In the genomic region with DNA sequence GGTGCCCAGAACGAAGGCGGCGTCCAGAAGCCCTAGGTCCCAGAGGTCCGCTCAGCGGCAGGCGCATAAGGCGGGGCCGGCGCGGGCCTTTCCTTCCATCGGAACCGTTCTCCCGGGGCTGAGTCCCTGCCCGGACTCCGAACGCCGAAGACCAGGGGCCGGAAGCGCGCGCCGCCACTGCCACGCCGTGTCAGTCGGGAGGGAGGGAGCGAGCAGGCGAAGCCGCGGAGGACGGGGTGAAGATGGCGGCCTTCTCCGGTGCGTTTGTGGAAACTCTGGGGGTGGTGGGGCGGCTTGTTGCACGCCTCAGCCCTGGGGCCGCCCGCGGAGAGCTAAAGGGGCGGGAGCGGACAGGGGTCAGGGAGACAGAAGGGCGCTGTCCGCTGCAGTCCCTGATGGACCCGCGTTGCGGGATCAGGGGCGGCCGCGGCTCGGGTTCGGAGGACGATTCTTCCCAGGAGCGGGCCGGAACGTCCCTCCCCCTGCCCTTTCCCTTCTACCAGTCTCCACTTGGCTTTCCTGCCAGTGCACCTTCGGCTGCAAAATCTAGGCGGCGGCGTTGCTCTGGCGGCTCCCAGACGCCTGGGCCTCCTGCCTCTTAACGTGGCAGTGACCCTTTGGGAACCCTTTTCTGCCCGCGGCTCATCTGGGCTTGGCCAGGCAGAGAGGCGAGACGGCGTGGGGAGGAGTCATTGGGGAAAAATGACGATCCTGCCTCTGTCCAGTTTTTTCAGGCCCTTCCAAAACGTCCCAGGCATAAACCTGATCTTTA, we compare ENCODE assay signal across 8 cellular contexts. TPM values are rescaled to one million over a fixed set of nuclear protein-coding genes. Genes with fewer than 3 reads are reported as not detected.
DNase-seq lines count a peak whose midpoint lies in the region; ATAC-seq and TF ChIP-seq lines count a peak whose summit lies in the region.

A gene (plus strand): TSS at position 177 of the 772 bp plus-strand sequence. CDS start 66 bp downstream, at position 243.

- H3K27ac ChIP-seq in prostate gland = peak within 1 kb of the TSS; percentile 84 to 92

- H3K4me1 ChIP-seq in prostate gland (replicated peaks) = peaks cover 3% of the 10 kb centered on the region

- DNase-seq in GM13976 (ENCODE audit: low spot score) = peak; percentile 92
- DNase-seq in NCI-H1417 (lab: John Stamatoyannopoulos, UW) = peak; percentile 92 to 95 (median 92)
- peak; percentile 64 for DNase-seq in amniotic stem cell (lab: John Stamatoyannopoulos, UW)
- peak; percentile 87 for DNase-seq in left cardiac atrium
- DNase-seq in prostate gland (ENCODE audit: low spot score) = peak; percentile 67
- DNase-seq in ureter (ENCODE audit: low spot score) = peak; percentile 89

- TF ChIP-seq CTCF in GM13976 (IDR thresholded peaks at IDR 0.05; ENCODE audit: borderline replicate concordance, control extremely low read depth, extremely low read depth, insufficient read depth, missing control alignments) = no peak
- TF ChIP-seq CTCF in prostate gland (IDR thresholded peaks at IDR 0.05) = peak in 1 of 4 experiments; percentile 6

- no peaks in the 10 kb centered on the region for H3K9me3 Mint-ChIP-seq in T-helper 1 cell treated with Interleukin-12 subunit alpha and Interleukin-12 subunit beta and Interleukin-4 antibody, amounts not matched to agents 30 μg/mL and 1 μg/mL, for 36 hours

- ATAC-seq in HG02763 (IDR thresholded peaks at IDR 0.05; ENCODE audit: unreplicated experiment) = peak; percentile 93
- peak; percentile 96 for ATAC-seq in left cardiac atrium

- H3K36me3 Mint-ChIP-seq in T-helper 1 cell treated with Interleukin-12 subunit alpha and Interleukin-12 subunit beta and Interleukin-4 antibody, amounts not matched to agents 30 μg/mL and 1 μg/mL, for 36 hours (ENCODE audit: low read depth) = peaks cover 17% of the 10 kb centered on the region

- in situ Hi-C loops in GM13976 (cut with MboI; ENCODE audit: low sequenced_read_pairs, unreplicated experiment) = loop anchor here (25.0 kb wide), 1 partner anchor 680 kb away; no protein-coding TSS in a partner anchor

- no peaks in the 10 kb centered on the region for H3K27me3 ChIP-seq in prostate gland (replicated peaks; ENCODE audit: insufficient read depth)

- H3K27me3 Mint-ChIP-seq in T-helper 1 cell treated with Interleukin-12 subunit alpha and Interleukin-12 subunit beta and Interleukin-4 antibody, amounts not matched to agents 30 μg/mL and 1 μg/mL, for 36 hours (ENCODE audit: low read depth) = no peaks in the 10 kb centered on the region

- H3K4me3 ChIP-seq in prostate gland = peak within 1 kb of the TSS; percentile 94 to 95

- peak; percentile 52 for TF ChIP-seq POLR2A in prostate gland (IDR thresholded peaks at IDR 0.05)

- intact Hi-C loops in left cardiac atrium (cut with DNase I) = no loop called here
- intact Hi-C loops in prostate gland (cut with DNase I) = no loop called here

- WGBS in prostate gland = 0% methylated on average over 55 of the region's 68 CpGs

- peak within 1 kb of the TSS; percentile 86 for H3K4me3 Mint-ChIP-seq in T-helper 1 cell treated with Interleukin-12 subunit alpha and Interleukin-12 subunit beta and Interleukin-4 antibody, amounts not matched to agents 30 μg/mL and 1 μg/mL, for 36 hours

- peak within 1 kb of the TSS; percentile 89 for H3K27ac Mint-ChIP-seq in T-helper 1 cell treated with Interleukin-12 subunit alpha and Interleukin-12 subunit beta and Interleukin-4 antibody, amounts not matched to agents 30 μg/mL and 1 μg/mL, for 36 hours

- peaks cover 31% of the 10 kb centered on the region for H3K4me1 Mint-ChIP-seq in T-helper 1 cell treated with Interleukin-12 subunit alpha and Interleukin-12 subunit beta and Interleukin-4 antibody, amounts not matched to agents 30 μg/mL and 1 μg/mL, for 36 hours (ENCODE audit: low read depth)

- H3K9me3 ChIP-seq in prostate gland = no peaks in the 10 kb centered on the region

- H3K36me3 ChIP-seq in prostate gland = peaks cover 0 to under 1% of the 10 kb centered on the region in 2 donors

RNA-seq across cellular contexts. Expression of the gene that starts here (rescaled TPM):
- total RNA-seq in left cardiac atrium (100 to 1,000 TPM in 1 of 2 donors, 10 to 100 TPM in 1; 94.5 to 122 TPM), prostate gland (10 to 100 TPM; 39.0 to 50.7 TPM), ureter (98.2 TPM)

Comparison
In these comparisons a context has a peak if more than half of its experiments do, and no peak if none do; other contexts are left out.
1. Peak in every context shown above with its lines: DNase-seq, ATAC-seq, H3K4me3 ChIP-seq and H3K27ac ChIP-seq.